1 cellular context compared by ENCODE assay signal in genomic region chr5:80266566-80266965, GRCh38.
TF ChIP-seq lines count a peak whose summit lies in the region.

No MANE protein-coding gene starts in this region.

TF ChIP-seq in HepG2, 621 proteins besides CTCF, POLR2A, EP300 and RAD21:
- TF ChIP-seq, protein P1, sequence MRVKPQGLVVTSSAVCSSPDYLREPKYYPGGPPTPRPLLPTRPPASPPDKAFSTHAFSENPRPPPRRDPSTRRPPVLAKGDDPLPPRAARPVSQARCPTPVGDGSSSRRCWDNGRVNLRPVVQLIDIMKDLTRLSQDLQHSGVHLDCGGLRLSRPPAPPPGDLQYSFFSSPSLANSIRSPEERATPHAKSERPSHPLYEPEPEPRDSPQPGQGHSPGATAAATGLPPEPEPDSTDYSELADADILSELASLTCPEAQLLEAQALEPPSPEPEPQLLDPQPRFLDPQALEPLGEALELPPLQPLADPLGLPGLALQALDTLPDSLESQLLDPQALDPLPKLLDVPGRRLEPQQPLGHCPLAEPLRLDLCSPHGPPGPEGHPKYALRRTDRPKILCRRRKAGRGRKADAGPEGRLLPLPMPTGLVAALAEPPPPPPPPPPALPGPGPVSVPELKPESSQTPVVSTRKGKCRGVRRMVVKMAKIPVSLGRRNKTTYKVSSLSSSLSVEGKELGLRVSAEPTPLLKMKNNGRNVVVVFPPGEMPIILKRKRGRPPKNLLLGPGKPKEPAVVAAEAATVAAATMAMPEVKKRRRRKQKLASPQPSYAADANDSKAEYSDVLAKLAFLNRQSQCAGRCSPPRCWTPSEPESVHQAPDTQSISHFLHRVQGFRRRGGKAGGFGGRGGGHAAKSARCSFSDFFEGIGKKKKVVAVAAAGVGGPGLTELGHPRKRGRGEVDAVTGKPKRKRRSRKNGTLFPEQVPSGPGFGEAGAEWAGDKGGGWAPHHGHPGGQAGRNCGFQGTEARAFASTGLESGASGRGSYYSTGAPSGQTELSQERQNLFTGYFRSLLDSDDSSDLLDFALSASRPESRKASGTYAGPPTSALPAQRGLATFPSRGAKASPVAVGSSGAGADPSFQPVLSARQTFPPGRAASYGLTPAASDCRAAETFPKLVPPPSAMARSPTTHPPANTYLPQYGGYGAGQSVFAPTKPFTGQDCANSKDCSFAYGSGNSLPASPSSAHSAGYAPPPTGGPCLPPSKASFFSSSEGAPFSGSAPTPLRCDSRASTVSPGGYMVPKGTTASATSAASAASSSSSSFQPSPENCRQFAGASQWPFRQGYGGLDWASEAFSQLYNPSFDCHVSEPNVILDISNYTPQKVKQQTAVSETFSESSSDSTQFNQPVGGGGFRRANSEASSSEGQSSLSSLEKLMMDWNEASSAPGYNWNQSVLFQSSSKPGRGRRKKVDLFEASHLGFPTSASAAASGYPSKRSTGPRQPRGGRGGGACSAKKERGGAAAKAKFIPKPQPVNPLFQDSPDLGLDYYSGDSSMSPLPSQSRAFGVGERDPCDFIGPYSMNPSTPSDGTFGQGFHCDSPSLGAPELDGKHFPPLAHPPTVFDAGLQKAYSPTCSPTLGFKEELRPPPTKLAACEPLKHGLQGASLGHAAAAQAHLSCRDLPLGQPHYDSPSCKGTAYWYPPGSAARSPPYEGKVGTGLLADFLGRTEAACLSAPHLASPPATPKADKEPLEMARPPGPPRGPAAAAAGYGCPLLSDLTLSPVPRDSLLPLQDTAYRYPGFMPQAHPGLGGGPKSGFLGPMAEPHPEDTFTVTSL (CRISPR knock-in tag; IDR thresholded peaks at IDR 0.05; ENCODE audit: borderline replicate concordance) = no peak
- TF ChIP-seq ZBTB42 (CRISPR knock-in tag; IDR thresholded peaks at IDR 0.05) = no peak
- peak; percentile 40 for TF ChIP-seq STAG1 (CRISPR knock-in tag; IDR thresholded peaks at IDR 0.05)
- no peak for TF ChIP-seq ZNF343 (CRISPR knock-in tag; IDR thresholded peaks at IDR 0.05)
TF ChIP-seq in HepG2: peak in this region for 1.
